In genomic region chr9:100838857-100839256, GRCh38 we compare ENCODE assay signal across 1 cellular context.
TF ChIP-seq lines count a peak whose summit lies in the region.

No MANE protein-coding gene starts in this region.

TF ChIP-seq in GM23338, 12 proteins besides CTCF, POLR2A, EP300 and RAD21 (continued from another document):
- TF ChIP-seq ZNF462 (CRISPR knock-in tag; IDR thresholded peaks at IDR 0.05), result no peak
- no peak for TF ChIP-seq CREB1 (CRISPR knock-in tag; IDR thresholded peaks at IDR 0.05; ENCODE audit: low read depth)
